ENCODE assay signal across 31 cellular contexts in the genomic region with DNA sequence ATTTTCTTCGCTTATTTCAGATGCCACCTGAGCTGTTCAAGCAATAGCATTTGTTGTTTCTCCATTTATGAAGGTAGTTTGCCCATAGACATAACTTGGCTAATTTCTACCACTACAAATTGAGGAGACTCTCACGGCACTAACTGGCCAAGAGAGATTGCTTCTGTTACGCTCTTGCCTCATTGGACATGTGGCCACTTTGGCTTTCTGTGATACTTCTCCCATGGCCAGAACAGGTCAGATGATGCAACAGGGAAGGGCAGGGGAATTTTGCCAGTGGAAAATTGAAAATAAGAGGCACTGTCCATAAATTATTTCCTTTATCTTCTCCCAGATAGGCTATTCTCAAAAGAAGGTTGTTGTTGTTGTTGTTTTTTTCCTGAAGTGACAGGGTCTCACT.
"Had no signal": no experiment of that assay in that cellular context is flagged by ENCODE, and none has a peak within 500 bp of the region (broad histone marks: within the 10 kb centered on the region; RNA-seq: fewer than 3 reads in every experiment).

No MANE protein-coding gene starts in this region.

- FAIRE-seq: astrocyte, bronchial epithelial cell had no signal

- H3K27me3 ChIP-seq: brain microvascular endothelial cell, dorsolateral prefrontal cortex, foreskin keratinocyte, gastrocnemius medialis, heart left ventricle had no signal

- ATAC-seq: activated T-cell treated with anti-CD3 and anti-CD28 coated beads, Interleukin-2, amount 50 U/mL, for 4 hours; activated T-helper 17 cell treated with anti-CD3 and anti-CD28 coated beads, Interleukin-2, amount 50 U/mL, for 72 hours; esophagus mucosa; foreskin keratinocyte; gastrocnemius medialis; heart left ventricle; T-helper 17 cell had no signal

- H3K4me3 ChIP-seq: coronary artery, dorsolateral prefrontal cortex, gastrocnemius medialis, heart left ventricle had no signal

- H3K9me3 ChIP-seq: gastrocnemius medialis, heart left ventricle had no signal

- DNase-seq: activated CD4-positive, alpha-beta memory T cell treated with anti-CD3 and anti-CD28 coated beads, Interleukin-2, amount 10 ng/mL, durations not matched to agents 7 days and 5 days; activated CD4-positive, alpha-beta T cell treated with anti-CD3 and anti-CD28 coated beads for 1 hour; activated CD4-positive, alpha-beta T cell treated with anti-CD3 and anti-CD28 coated beads for 4 hours; activated CD4-positive, alpha-beta T cell treated with anti-CD3 and anti-CD28 coated beads, Interleukin-2, amount 10 ng/mL, durations not matched to agents 7 days and 5 days; activated CD4-positive, alpha-beta T cell treated with anti-CD3 and anti-CD28 coated beads, Interleukin-2, amount 50 U/mL, for 4 hours; activated CD4-positive, CD25-positive, alpha-beta regulatory T cell; activated CD8-positive, alpha-beta memory T cell treated with anti-CD3 and anti-CD28 coated beads, Interleukin-2, amount 50 U/mL, for 48 hours; activated effector memory CD4-positive, alpha-beta T cell treated with Interleukin-2 at 50 U/mL for 16 hours; activated gamma-delta T cell treated with Interleukin-2 at 50 U/mL for 16 hours; activated naive CD4-positive, alpha-beta T cell treated with anti-CD3 and anti-CD28 coated beads, Interleukin-2, amount 50 U/mL, for 16 hours; activated naive CD4-positive, alpha-beta T cell treated with Interleukin-2 at 50 U/mL for 16 hours; activated T-cell treated with anti-CD3 and anti-CD28 coated beads for 4 hours; activated T-cell treated with anti-CD3 and anti-CD28 coated beads, Interleukin-2, amount 50 U/mL, for 4 hours; amniotic stem cell; anterior cingulate cortex; brain microvascular endothelial cell; dorsolateral prefrontal cortex; effector memory CD4-positive, alpha-beta T cell; endodermal cell; foreskin keratinocyte; gastrocnemius medialis; glutamatergic neuron; heart left ventricle; T-helper 1 cell; T-helper 17 cell; T1000 had no signal

- H3K27ac ChIP-seq: brain microvascular endothelial cell, coronary artery, dorsolateral prefrontal cortex, foreskin keratinocyte, gastrocnemius medialis, heart left ventricle had no signal

- H3K4me1 ChIP-seq: foreskin keratinocyte, gastrocnemius medialis, heart left ventricle had no signal

- H3K36me3 ChIP-seq: brain microvascular endothelial cell, gastrocnemius medialis, heart left ventricle had no signal
